ENCODE assay signal across 1 cellular context in genomic region chrX:701673-702072, GRCh38.
TF ChIP-seq lines count a peak whose summit lies in the region.

No MANE protein-coding gene starts in this region.

TF ChIP-seq in H1, 55 proteins besides CTCF, POLR2A, EP300 and RAD21 (continued from another document):
- TF ChIP-seq, protein P1, sequence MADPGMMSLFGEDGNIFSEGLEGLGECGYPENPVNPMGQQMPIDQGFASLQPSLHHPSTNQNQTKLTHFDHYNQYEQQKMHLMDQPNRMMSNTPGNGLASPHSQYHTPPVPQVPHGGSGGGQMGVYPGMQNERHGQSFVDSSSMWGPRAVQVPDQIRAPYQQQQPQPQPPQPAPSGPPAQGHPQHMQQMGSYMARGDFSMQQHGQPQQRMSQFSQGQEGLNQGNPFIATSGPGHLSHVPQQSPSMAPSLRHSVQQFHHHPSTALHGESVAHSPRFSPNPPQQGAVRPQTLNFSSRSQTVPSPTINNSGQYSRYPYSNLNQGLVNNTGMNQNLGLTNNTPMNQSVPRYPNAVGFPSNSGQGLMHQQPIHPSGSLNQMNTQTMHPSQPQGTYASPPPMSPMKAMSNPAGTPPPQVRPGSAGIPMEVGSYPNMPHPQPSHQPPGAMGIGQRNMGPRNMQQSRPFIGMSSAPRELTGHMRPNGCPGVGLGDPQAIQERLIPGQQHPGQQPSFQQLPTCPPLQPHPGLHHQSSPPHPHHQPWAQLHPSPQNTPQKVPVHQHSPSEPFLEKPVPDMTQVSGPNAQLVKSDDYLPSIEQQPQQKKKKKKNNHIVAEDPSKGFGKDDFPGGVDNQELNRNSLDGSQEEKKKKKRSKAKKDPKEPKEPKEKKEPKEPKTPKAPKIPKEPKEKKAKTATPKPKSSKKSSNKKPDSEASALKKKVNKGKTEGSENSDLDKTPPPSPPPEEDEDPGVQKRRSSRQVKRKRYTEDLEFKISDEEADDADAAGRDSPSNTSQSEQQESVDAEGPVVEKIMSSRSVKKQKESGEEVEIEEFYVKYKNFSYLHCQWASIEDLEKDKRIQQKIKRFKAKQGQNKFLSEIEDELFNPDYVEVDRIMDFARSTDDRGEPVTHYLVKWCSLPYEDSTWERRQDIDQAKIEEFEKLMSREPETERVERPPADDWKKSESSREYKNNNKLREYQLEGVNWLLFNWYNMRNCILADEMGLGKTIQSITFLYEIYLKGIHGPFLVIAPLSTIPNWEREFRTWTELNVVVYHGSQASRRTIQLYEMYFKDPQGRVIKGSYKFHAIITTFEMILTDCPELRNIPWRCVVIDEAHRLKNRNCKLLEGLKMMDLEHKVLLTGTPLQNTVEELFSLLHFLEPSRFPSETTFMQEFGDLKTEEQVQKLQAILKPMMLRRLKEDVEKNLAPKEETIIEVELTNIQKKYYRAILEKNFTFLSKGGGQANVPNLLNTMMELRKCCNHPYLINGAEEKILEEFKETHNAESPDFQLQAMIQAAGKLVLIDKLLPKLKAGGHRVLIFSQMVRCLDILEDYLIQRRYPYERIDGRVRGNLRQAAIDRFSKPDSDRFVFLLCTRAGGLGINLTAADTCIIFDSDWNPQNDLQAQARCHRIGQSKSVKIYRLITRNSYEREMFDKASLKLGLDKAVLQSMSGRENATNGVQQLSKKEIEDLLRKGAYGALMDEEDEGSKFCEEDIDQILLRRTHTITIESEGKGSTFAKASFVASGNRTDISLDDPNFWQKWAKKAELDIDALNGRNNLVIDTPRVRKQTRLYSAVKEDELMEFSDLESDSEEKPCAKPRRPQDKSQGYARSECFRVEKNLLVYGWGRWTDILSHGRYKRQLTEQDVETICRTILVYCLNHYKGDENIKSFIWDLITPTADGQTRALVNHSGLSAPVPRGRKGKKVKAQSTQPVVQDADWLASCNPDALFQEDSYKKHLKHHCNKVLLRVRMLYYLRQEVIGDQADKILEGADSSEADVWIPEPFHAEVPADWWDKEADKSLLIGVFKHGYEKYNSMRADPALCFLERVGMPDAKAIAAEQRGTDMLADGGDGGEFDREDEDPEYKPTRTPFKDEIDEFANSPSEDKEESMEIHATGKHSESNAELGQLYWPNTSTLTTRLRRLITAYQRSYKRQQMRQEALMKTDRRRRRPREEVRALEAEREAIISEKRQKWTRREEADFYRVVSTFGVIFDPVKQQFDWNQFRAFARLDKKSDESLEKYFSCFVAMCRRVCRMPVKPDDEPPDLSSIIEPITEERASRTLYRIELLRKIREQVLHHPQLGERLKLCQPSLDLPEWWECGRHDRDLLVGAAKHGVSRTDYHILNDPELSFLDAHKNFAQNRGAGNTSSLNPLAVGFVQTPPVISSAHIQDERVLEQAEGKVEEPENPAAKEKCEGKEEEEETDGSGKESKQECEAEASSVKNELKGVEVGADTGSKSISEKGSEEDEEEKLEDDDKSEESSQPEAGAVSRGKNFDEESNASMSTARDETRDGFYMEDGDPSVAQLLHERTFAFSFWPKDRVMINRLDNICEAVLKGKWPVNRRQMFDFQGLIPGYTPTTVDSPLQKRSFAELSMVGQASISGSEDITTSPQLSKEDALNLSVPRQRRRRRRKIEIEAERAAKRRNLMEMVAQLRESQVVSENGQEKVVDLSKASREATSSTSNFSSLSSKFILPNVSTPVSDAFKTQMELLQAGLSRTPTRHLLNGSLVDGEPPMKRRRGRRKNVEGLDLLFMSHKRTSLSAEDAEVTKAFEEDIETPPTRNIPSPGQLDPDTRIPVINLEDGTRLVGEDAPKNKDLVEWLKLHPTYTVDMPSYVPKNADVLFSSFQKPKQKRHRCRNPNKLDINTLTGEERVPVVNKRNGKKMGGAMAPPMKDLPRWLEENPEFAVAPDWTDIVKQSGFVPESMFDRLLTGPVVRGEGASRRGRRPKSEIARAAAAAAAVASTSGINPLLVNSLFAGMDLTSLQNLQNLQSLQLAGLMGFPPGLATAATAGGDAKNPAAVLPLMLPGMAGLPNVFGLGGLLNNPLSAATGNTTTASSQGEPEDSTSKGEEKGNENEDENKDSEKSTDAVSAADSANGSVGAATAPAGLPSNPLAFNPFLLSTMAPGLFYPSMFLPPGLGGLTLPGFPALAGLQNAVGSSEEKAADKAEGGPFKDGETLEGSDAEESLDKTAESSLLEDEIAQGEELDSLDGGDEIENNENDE (IDR thresholded peaks at IDR 0.05; ENCODE audit: insufficient replicate concordance, low read length) = no peak
- TF ChIP-seq RXRA (IDR thresholded peaks at IDR 0.05; ENCODE audit: insufficient read depth, low read depth, low read length) (no peak), POLR2AphosphoS5 (IDR thresholded peaks at IDR 0.05; ENCODE audit: low read depth, low read length) (no peak), SP4 (IDR thresholded peaks at IDR 0.05; ENCODE audit: low read length) (no peak), SRF (IDR thresholded peaks at IDR 0.05; ENCODE audit: low read depth, low read length) (no peak), CHD1 (IDR thresholded peaks at IDR 0.05; ENCODE audit: low read depth, low read length) (no peak), ASH2L (IDR thresholded peaks at IDR 0.05; ENCODE audit: low read length) (no peak)
